Comparison of ENCODE assay signal across 8 cellular contexts in the genomic region with DNA sequence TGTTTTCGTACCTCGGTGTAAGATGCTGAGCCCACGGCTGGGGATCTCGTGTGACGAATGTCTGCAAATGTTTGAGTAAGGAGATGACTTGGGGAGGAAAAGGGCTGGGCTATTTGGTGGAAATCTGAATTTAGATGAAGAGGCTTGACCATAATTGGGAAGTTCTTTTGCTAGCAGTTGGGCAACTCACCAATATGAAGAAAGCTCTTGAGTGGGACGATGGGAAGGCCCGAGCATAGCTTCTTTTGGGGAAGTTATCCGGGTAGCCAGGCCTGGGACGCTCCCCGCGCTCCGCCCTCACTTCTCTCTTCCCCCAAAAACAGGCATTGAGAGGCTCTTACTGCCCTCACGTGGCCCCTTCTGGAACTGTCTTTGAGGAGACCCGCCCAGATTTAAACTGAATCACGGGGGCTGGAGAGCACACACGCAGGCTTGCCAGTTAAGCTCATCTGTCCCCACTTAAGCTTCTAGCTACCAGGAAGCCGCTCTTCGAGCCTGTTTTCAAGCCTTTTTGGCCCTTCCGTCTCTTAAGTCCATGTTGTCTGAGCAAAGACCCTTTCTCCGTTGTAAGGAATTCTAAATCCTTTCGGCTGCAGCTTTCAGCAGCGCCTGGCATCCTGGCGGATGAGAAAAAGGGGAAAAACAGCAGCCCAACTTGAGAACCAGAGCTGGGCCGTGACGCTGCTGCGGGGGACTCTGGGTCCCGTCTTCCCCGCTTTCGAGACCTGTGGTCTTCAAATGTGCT.
DNase-seq lines count a peak whose midpoint lies in the region; ATAC-seq and TF ChIP-seq lines count a peak whose summit lies in the region.

No MANE protein-coding gene starts in this region.

- intact Hi-C loops in activated T-helper 1 cell treated with anti-CD3 and anti-CD28 coated beads, Interleukin-12 subunit alpha, Interleukin-12 subunit beta, Interleukin-2, Interleukin-4 antibody, amounts not matched to agents 30 ng/mL and 10 ng/mL and 1 ng/mL, durations not matched to agents 14 hours and 24 hours and 36 hours (cut with micrococcal nuclease), result loop anchor here (1.0 to 5.0 kb wide), 10 partner anchors 18 to 467 kb away; a partner anchor contains a TSS

- no peaks in the 10 kb centered on the region for H3K9me3 ChIP-seq in Peyer's patch

- H3K36me3 Mint-ChIP-seq in activated T-helper 1 cell treated with anti-CD3 and anti-CD28 coated beads, Interleukin-12 subunit alpha, Interleukin-12 subunit beta, Interleukin-2, Interleukin-4 antibody, amounts not matched to agents 30 ng/mL and 10 ng/mL and 1 ng/mL, durations not matched to agents 14 hours and 24 hours and 36 hours (ENCODE audit: low read depth), result no peaks in the 10 kb centered on the region
- H3K36me3 Mint-ChIP-seq in naive thymus-derived CD8-positive, alpha-beta T cell, result peaks cover 0 to 2% (median 0%) of the 10 kb centered on the region in 3 donors
- H3K36me3 Mint-ChIP-seq in stimulated activated naive B cell treated with anti-CD40 and anti-IgM and Interleukin-4, amounts not matched to agents 10 μg/mL and 1 μg/mL and 100 μg/mL, for 72 hours, result peaks cover 0 to 5% of the 10 kb centered on the region in 2 donors

- H3K27me3 ChIP-seq in Peyer's patch, result no peaks in the 10 kb centered on the region

- peaks cover 11% of the 10 kb centered on the region for H3K27me3 Mint-ChIP-seq in activated T-helper 1 cell treated with anti-CD3 and anti-CD28 coated beads, Interleukin-12 subunit alpha, Interleukin-12 subunit beta, Interleukin-2, Interleukin-4 antibody, amounts not matched to agents 30 ng/mL and 10 ng/mL and 1 ng/mL, durations not matched to agents 14 hours and 24 hours and 36 hours (ENCODE audit: insufficient read depth)
- no peaks in the 10 kb centered on the region for H3K27me3 Mint-ChIP-seq in naive thymus-derived CD8-positive, alpha-beta T cell
- no peaks in the 10 kb centered on the region for H3K27me3 Mint-ChIP-seq in stimulated activated naive B cell treated with anti-CD40 and anti-IgM and Interleukin-4, amounts not matched to agents 10 μg/mL and 1 μg/mL and 100 μg/mL, for 72 hours

- POLR2A ChIA-PET in naive thymus-derived CD8-positive, alpha-beta T cell (lab: Charles Lee), result interaction anchor here (0.6 to 2.2 kb wide), 12 partner anchors 15 to 1198 kb away, joined by 3 to 42 read pairs (median 4); a partner anchor contains a TSS

- H3K4me3 Mint-ChIP-seq in activated T-helper 1 cell treated with anti-CD3 and anti-CD28 coated beads, Interleukin-12 subunit alpha, Interleukin-12 subunit beta, Interleukin-2, Interleukin-4 antibody, amounts not matched to agents 30 ng/mL and 10 ng/mL and 1 ng/mL, durations not matched to agents 14 hours and 24 hours and 36 hours, result peak overlapping the region; percentile 79
- peak overlapping the region; percentile 72 to 88 (median 80) for H3K4me3 Mint-ChIP-seq in naive thymus-derived CD8-positive, alpha-beta T cell
- H3K4me3 Mint-ChIP-seq in stimulated activated naive B cell treated with anti-CD40 and anti-IgM and Interleukin-4, amounts not matched to agents 10 μg/mL and 1 μg/mL and 100 μg/mL, for 72 hours, result peak overlapping the region; percentile 78 to 79

- H3K9me3 Mint-ChIP-seq in activated T-helper 1 cell treated with anti-CD3 and anti-CD28 coated beads, Interleukin-12 subunit alpha, Interleukin-12 subunit beta, Interleukin-2, Interleukin-4 antibody, amounts not matched to agents 30 ng/mL and 10 ng/mL and 1 ng/mL, durations not matched to agents 14 hours and 24 hours and 36 hours, result no peaks in the 10 kb centered on the region
- peaks cover 0 to 4% (median 0%) of the 10 kb centered on the region in 9 donors for H3K9me3 Mint-ChIP-seq in naive thymus-derived CD8-positive, alpha-beta T cell
- no peaks in the 10 kb centered on the region for H3K9me3 Mint-ChIP-seq in stimulated activated naive B cell treated with anti-CD40 and anti-IgM and Interleukin-4, amounts not matched to agents 10 μg/mL and 1 μg/mL and 100 μg/mL, for 72 hours

- no peak for TF ChIP-seq POLR2A in Peyer's patch (IDR thresholded peaks at IDR 0.05)

- H3K4me3 ChIP-seq in Peyer's patch (peak overlapping the region; percentile 7 to 39 (median 22)), fibroblast of mammary gland (ENCODE audit: control insufficient read depth, low read depth, low read length) (peak overlapping the region; percentile 1)

- H3K4me1 ChIP-seq in Peyer's patch, result peaks cover 0 to 12% (median 0%) of the 10 kb centered on the region in 4 donors

- H3K4me1 Mint-ChIP-seq in activated T-helper 1 cell treated with anti-CD3 and anti-CD28 coated beads, Interleukin-12 subunit alpha, Interleukin-12 subunit beta, Interleukin-2, Interleukin-4 antibody, amounts not matched to agents 30 ng/mL and 10 ng/mL and 1 ng/mL, durations not matched to agents 14 hours and 24 hours and 36 hours (ENCODE audit: low read depth), result peaks cover 17% of the 10 kb centered on the region
- H3K4me1 Mint-ChIP-seq in naive thymus-derived CD8-positive, alpha-beta T cell, result peaks cover 9 to 22% (median 16%) of the 10 kb centered on the region in 4 donors
- peaks cover 15 to 23% of the 10 kb centered on the region in 2 donors for H3K4me1 Mint-ChIP-seq in stimulated activated naive B cell treated with anti-CD40 and anti-IgM and Interleukin-4, amounts not matched to agents 10 μg/mL and 1 μg/mL and 100 μg/mL, for 72 hours

- peak overlapping the region; percentile 75 to 92 (median 78) for H3K27ac ChIP-seq in Peyer's patch

- TF ChIP-seq CTCF in Peyer's patch (IDR thresholded peaks at IDR 0.05) (peak; percentile 56 to 85 (median 78)), fibroblast of mammary gland (conservative IDR thresholded peaks at IDR 0.05; ENCODE audit: control insufficient read depth, insufficient read depth, low read depth, low read length) (peak; percentile 84)

- peaks cover 0 to 4% (median 0%) of the 10 kb centered on the region in 3 donors for H3K36me3 ChIP-seq in Peyer's patch

- ATAC-seq in GM21723 (IDR thresholded peaks at IDR 0.05; ENCODE audit: unreplicated experiment), result peak; percentile 94
- peak; percentile 99 for ATAC-seq in naive thymus-derived CD8-positive, alpha-beta T cell
- ATAC-seq in stimulated activated naive B cell treated with anti-CD40 and anti-IgM and Interleukin-4, amounts not matched to agents 10 μg/mL and 1 μg/mL and 100 μg/mL, for 72 hours (replicated peaks), result peak; percentile 95 to 97

- H3K27ac Mint-ChIP-seq in activated T-helper 1 cell treated with anti-CD3 and anti-CD28 coated beads, Interleukin-12 subunit alpha, Interleukin-12 subunit beta, Interleukin-2, Interleukin-4 antibody, amounts not matched to agents 30 ng/mL and 10 ng/mL and 1 ng/mL, durations not matched to agents 14 hours and 24 hours and 36 hours, result peak overlapping the region; percentile 84
- peak overlapping the region; percentile 88 to 100 (median 96) for H3K27ac Mint-ChIP-seq in naive thymus-derived CD8-positive, alpha-beta T cell
- H3K27ac Mint-ChIP-seq in stimulated activated naive B cell treated with anti-CD40 and anti-IgM and Interleukin-4, amounts not matched to agents 10 μg/mL and 1 μg/mL and 100 μg/mL, for 72 hours, result peak overlapping the region; percentile 98

- DNase-seq in EH (ENCODE audit: low read depth), result peak; percentile 97
- DNase-seq in KG1 (lab: John Stamatoyannopoulos, UW), result peak; percentile 92
- peak; percentile 77 to 96 (median 90) for DNase-seq in Peyer's patch
- DNase-seq in activated T-helper 1 cell treated with anti-CD3 and anti-CD28 coated beads, Interleukin-12 subunit alpha, Interleukin-12 subunit beta, Interleukin-2, Interleukin-4 antibody, amounts not matched to agents 30 ng/mL and 10 ng/mL and 1 ng/mL, durations not matched to agents 14 hours and 24 hours and 36 hours (ENCODE audit: low spot score), result peak; percentile 80
- peak; percentile 98 for DNase-seq in fibroblast of mammary gland (ENCODE audit: low read depth)
- peak; percentile 68 to 94 (median 86) for DNase-seq in naive thymus-derived CD8-positive, alpha-beta T cell
- DNase-seq in stimulated activated naive B cell treated with anti-CD40 and anti-IgM and Interleukin-4, amounts not matched to agents 10 μg/mL and 1 μg/mL and 100 μg/mL, for 72 hours, result peak; percentile 91

Comparison
In these comparisons a context has a peak if more than half of its experiments do, and no peak if none do; other contexts are left out.
1. Peak in every context shown above with its lines: DNase-seq, ATAC-seq, H3K4me3 ChIP-seq and H3K27ac ChIP-seq.